In genomic region chr10:132575320-132576201, GRCh38 we compare ENCODE assay signal across 8 cellular contexts. TPM values are rescaled to one million over a fixed set of nuclear protein-coding genes. Genes with fewer than 3 reads are reported as not detected.
DNase-seq lines count a peak whose midpoint lies in the region; ATAC-seq lines count a peak whose summit lies in the region.

No MANE protein-coding gene starts in this region.

- CTCF ChIA-PET in activated naive CD4-positive, alpha-beta T cell treated with anti-CD3 and anti-CD28 coated beads for 36 hours (lab: Charles Lee): no interaction called here

- H3K27ac Mint-ChIP-seq in activated naive CD4-positive, alpha-beta T cell treated with anti-CD3 and anti-CD28 coated beads for 36 hours: no peak overlapping the region
- peak overlapping the region; percentile 71 to 72 for H3K27ac Mint-ChIP-seq in natural killer cell treated with Interleukin-12 subunit alpha and Interleukin-12 subunit beta and Interleukin-15 and Interleukin-18, amount 100 ng/mL, for 72 hours

- H3K9me3 Mint-ChIP-seq in activated naive CD4-positive, alpha-beta T cell treated with anti-CD3 and anti-CD28 coated beads for 36 hours: no peaks in the 10 kb centered on the region
- no peaks in the 10 kb centered on the region for H3K9me3 Mint-ChIP-seq in natural killer cell treated with Interleukin-12 subunit alpha and Interleukin-12 subunit beta and Interleukin-15 and Interleukin-18, amount 100 ng/mL, for 72 hours

- peak; percentile 54 for DNase-seq in activated naive CD4-positive, alpha-beta T cell treated with anti-CD3 and anti-CD28 coated beads for 36 hours
- DNase-seq in activated naive CD4-positive, alpha-beta T cell (lab: John Stamatoyannopoulos, UW): no peak
- peak; percentile 71 for DNase-seq in OCI-M1 (lab: John Stamatoyannopoulos, UW)
- peak; percentile 61 for DNase-seq in dermis blood vessel endothelial cell
- DNase-seq in natural killer cell treated with Interleukin-12 subunit alpha and Interleukin-12 subunit beta and Interleukin-15 and Interleukin-18, amount 100 ng/mL, for 72 hours (ENCODE audit: low spot score): peak; percentile 72
- DNase-seq in middle frontal gyrus (ENCODE audit: extremely low spot score, low spot score): no peak
- no peak for DNase-seq in SHP77 treated with DMSO at 0.1 percent for 48 hours (lab: John Stamatoyannopoulos, UW)

- peaks cover 29% of the 10 kb centered on the region for H3K4me1 Mint-ChIP-seq in activated naive CD4-positive, alpha-beta T cell treated with anti-CD3 and anti-CD28 coated beads for 36 hours (ENCODE audit: low read depth)
- H3K4me1 Mint-ChIP-seq in natural killer cell treated with Interleukin-12 subunit alpha and Interleukin-12 subunit beta and Interleukin-15 and Interleukin-18, amount 100 ng/mL, for 72 hours (ENCODE audit: low read depth in 2 of 2): peaks cover 16 to 38% of the 10 kb centered on the region in 2 donors

- no peaks in the 10 kb centered on the region for H3K36me3 Mint-ChIP-seq in activated naive CD4-positive, alpha-beta T cell treated with anti-CD3 and anti-CD28 coated beads for 36 hours (ENCODE audit: low read depth)
- no peaks in the 10 kb centered on the region for H3K36me3 Mint-ChIP-seq in natural killer cell treated with Interleukin-12 subunit alpha and Interleukin-12 subunit beta and Interleukin-15 and Interleukin-18, amount 100 ng/mL, for 72 hours

- ATAC-seq in HG02623 (IDR thresholded peaks at IDR 0.05; ENCODE audit: unreplicated experiment): peak; percentile 28
- peak; percentile 82 to 86 for ATAC-seq in natural killer cell treated with Interleukin-12 subunit alpha and Interleukin-12 subunit beta and Interleukin-15 and Interleukin-18, amount 100 ng/mL, for 72 hours

- no peak overlapping the region for H3K4me3 Mint-ChIP-seq in activated naive CD4-positive, alpha-beta T cell treated with anti-CD3 and anti-CD28 coated beads for 36 hours
- peak overlapping the region; percentile 66 for H3K4me3 Mint-ChIP-seq in natural killer cell treated with Interleukin-12 subunit alpha and Interleukin-12 subunit beta and Interleukin-15 and Interleukin-18, amount 100 ng/mL, for 72 hours

- H3K27me3 Mint-ChIP-seq in activated naive CD4-positive, alpha-beta T cell treated with anti-CD3 and anti-CD28 coated beads for 36 hours (ENCODE audit: low read depth): no peaks in the 10 kb centered on the region
- H3K27me3 Mint-ChIP-seq in natural killer cell treated with Interleukin-12 subunit alpha and Interleukin-12 subunit beta and Interleukin-15 and Interleukin-18, amount 100 ng/mL, for 72 hours: no peaks in the 10 kb centered on the region

- intact Hi-C loops in activated naive CD4-positive, alpha-beta T cell treated with anti-CD3 and anti-CD28 coated beads for 36 hours (cut with micrococcal nuclease): loop anchor here (10.0 kb wide), 1 partner anchor 389 kb away; no protein-coding TSS in a partner anchor

RNA-seq across cellular contexts. Expression of gene INPP5A, which starts 38.0 kb away (rescaled TPM):
- total RNA-seq in activated naive CD4-positive, alpha-beta T cell treated with anti-CD3 and anti-CD28 coated beads for 36 hours: 10 to 100 TPM; 17.3 to 19.5 TPM
- 24.1 and 32.8 TPM in 2 replicates for total RNA-seq in dermis blood vessel endothelial cell
- total RNA-seq in natural killer cell treated with Interleukin-12 subunit alpha and Interleukin-12 subunit beta and Interleukin-15 and Interleukin-18, amount 100 ng/mL, for 72 hours: 10 to 100 TPM; 14.8 to 18.6 TPM

Comparison
In these comparisons a context has a peak if more than half of its experiments do, and no peak if none do; other contexts are left out.
1. DNase-seq: peak in activated naive CD4-positive, alpha-beta T cell treated with anti-CD3 and anti-CD28 coated beads for 36 hours (single experiment), OCI-M1 (single experiment), dermis blood vessel endothelial cell (single experiment) and natural killer cell treated with Interleukin-12 subunit alpha and Interleukin-12 subunit beta and Interleukin-15 and Interleukin-18, amount 100 ng/mL, for 72 hours (single experiment); none in activated naive CD4-positive, alpha-beta T cell (0 of 4), middle frontal gyrus (single experiment) and SHP77 treated with DMSO at 0.1 percent for 48 hours (single experiment).